Comparison of ENCODE assay signal across 10 cellular contexts in genomic region chr1:147496571-147496970, GRCh38. TPM values are rescaled to one million over a fixed set of nuclear protein-coding genes. Genes with fewer than 3 reads are reported as not detected.
DNase-seq lines count a peak whose midpoint lies in the region; ATAC-seq, FAIRE-seq and TF ChIP-seq lines count a peak whose summit lies in the region.
"Had no signal": no experiment of that assay in that cellular context is flagged by ENCODE, and none has a peak within 500 bp of the region (broad histone marks: within the 10 kb centered on the region; RNA-seq: fewer than 3 reads in every experiment).

No MANE protein-coding gene starts in this region.

- H3K79me2 ChIP-seq in GM23248 (ENCODE audit: insufficient read depth): no peaks in the 10 kb centered on the region

- H3K27ac ChIP-seq in 22Rv1: no peak overlapping the region
- H3K27ac ChIP-seq in GM23248: no peak overlapping the region
- H3K27ac ChIP-seq in VCaP: peak overlapping the region; percentile 43
- no peak overlapping the region for H3K27ac ChIP-seq in kidney (ENCODE audit: low read depth in 2 of 2, low read length in 2 of 2)

- no peak overlapping the region for H3K4me2 ChIP-seq in GM23248 (ENCODE audit: unreplicated experiment)

- H3K9ac ChIP-seq in GM23248 (no peak overlapping the region), kidney (ENCODE audit: low read length in 2 of 2) (no peak overlapping the region)

- H4K20me1 ChIP-seq in GM23248 (ENCODE audit: insufficient read depth): no peaks in the 10 kb centered on the region

- no peak overlapping the region for H2AFZ ChIP-seq in GM23248

- TF ChIP-seq CTCF in 22Rv1 (IDR thresholded peaks at IDR 0.05) (peak; percentile 25), VCaP (conservative IDR thresholded peaks at IDR 0.05) (peak; percentile 71), kidney (IDR thresholded peaks at IDR 0.05; ENCODE audit: borderline replicate concordance, extremely low read depth, insufficient read depth) (peak; percentile 19)

- H3K9me3 ChIP-seq in GM23248 (ENCODE audit: low read depth) (no peaks in the 10 kb centered on the region), kidney (ENCODE audit: control insufficient read depth in 1 of 2, low read length in 2 of 2) (no peaks in the 10 kb centered on the region)

- H3K36me3 ChIP-seq in GM23248 (ENCODE audit: low read depth) (no peaks in the 10 kb centered on the region), kidney (ENCODE audit: control insufficient read depth in 1 of 2, insufficient read depth in 2 of 2, low read length in 2 of 2) (no peaks in the 10 kb centered on the region)

- 38 to 45% methylated on average over 4 of the region's 4 CpGs for WGBS in GM23248 (ENCODE audit: low coverage in 1 of 2, low lambda C conversion rate in 2 of 2, missing lambda C conversion rate in 2 of 2), 2 experiments

- ATAC-seq in GM21390 (IDR thresholded peaks at IDR 0.05; ENCODE audit: unreplicated experiment) (no peak), HG02885 (IDR thresholded peaks at IDR 0.05; ENCODE audit: poor library complexity, unreplicated experiment) (no peak)

- H3K4me3 ChIP-seq in GM23248 (no peak overlapping the region), kidney (ENCODE audit: low read length in 2 of 2) (no peak overlapping the region)

- in situ Hi-C loops in GM23248 (cut with MboI): loop anchor here (10.0 kb wide), 1 partner anchor 128 kb away; no protein-coding TSS in a partner anchor

- no peaks in the 10 kb centered on the region for H3K9me2 ChIP-seq in GM23248 (ENCODE audit: insufficient read depth)

- H3K27me3 ChIP-seq in GM23248 (replicated peaks; ENCODE audit: insufficient read depth): 0 out of 2 replicates have a peak, but pooled peaks cover 5% of the 10 kb centered on the region

- H3K4me1 ChIP-seq in GM23248 (ENCODE audit: insufficient read depth) (no peaks in the 10 kb centered on the region), kidney (ENCODE audit: control insufficient read depth in 1 of 2, insufficient read depth in 1 of 2, low read depth in 1 of 2, low read length in 2 of 2) (no peaks in the 10 kb centered on the region)

- no peaks in the 10 kb centered on the region for H3F3A ChIP-seq in GM23248 (ENCODE audit: insufficient read depth)

- intact Hi-C loops in kidney (cut with DNase I): loop anchor here (5.0 to 10.0 kb wide), 2 partner anchors 128 to 396 kb away; no protein-coding TSS in a partner anchor

- FAIRE-seq in kidney (lab: Jason Lieb, UNC): no peak
- FAIRE-seq: colon had no signal

- DNase-seq in GM23248 (peak; percentile 74), kidney (no peak), UCSD-AML1 (lab: John Stamatoyannopoulos, UW; ENCODE audit: unreplicated experiment) (no peak), medulla oblongata (ENCODE audit: extremely low spot score) (no peak)
- DNase-seq: stimulated activated CD4-positive, alpha-beta T cell treated with anti-CD3 and anti-CD28 coated beads, Interleukin-2, amount 100 ng/mL, for 48 hours had no signal

RNA-seq across cellular contexts. Expression of gene BCL9, which starts 44.7 kb away (rescaled TPM):
- total RNA-seq in GM23248 (2014; rRNA removed; shearing (Covaris generic)): 1.9 and 2.4 TPM in 2 replicates
- polyA plus RNA-seq in GM23248 (2016; fragmentation: Nextera tagmentation; extraction: Ambion mirVana) (3.8 and 4.8 TPM in 2 replicates), kidney (ENCODE audit: insufficient read depth, low read depth, low replicate concordance) (6.8 TPM)
- 31.8 TPM for total RNA-seq in kidney

Comparison
In these comparisons a context has a peak if more than half of its experiments do, and no peak if none do; other contexts are left out.
1. CTCF ChIP-seq: peak in every context shown above with its lines; median percentile 71 in VCaP; 25 in 22Rv1; 19 in kidney.